8 cellular contexts compared by ENCODE assay signal in the genomic region with DNA sequence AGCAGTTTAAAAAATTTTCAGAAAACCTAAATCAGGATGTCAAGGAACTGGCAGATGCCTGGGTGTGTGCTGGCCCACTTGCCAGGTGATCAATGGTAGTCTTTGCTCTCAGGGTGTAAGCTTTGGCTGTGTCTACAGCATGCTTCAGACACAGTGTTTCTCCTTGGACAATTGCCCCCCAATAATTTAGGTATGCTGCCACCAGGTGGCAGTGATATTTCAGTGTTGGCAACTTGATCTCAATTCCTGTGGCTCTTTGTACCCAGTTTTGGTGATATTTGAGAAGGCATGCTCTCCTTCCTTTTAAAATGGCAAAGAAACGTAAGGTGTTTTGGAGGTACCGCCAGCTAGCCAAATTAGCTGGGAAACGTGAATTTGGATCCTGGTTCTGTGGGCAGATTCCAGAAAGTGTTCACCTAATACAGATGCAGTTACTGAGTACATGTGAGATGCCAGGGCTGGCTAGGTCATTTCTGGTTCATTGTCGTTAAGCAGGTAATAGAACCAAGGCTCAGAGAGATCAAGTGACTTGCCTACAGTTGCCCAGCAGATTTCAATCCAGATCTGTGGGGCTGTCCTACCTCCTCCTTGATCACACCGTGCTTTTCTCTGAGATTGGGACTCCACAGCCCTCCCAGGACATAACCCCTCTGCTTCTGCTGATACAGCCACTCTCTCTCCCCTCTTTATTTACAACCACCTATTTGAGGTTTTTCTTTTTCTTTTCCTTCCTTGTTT.
DNase-seq lines count a peak whose midpoint lies in the region; ATAC-seq and TF ChIP-seq lines count a peak whose summit lies in the region.

No MANE protein-coding gene starts in this region.

- POLR2A ChIA-PET in CD8-positive, alpha-beta memory T cell (lab: Charles Lee): interaction anchor here (0.9 kb wide), 1 partner anchor 95 kb away, joined by 3 read pairs; no protein-coding TSS in a partner anchor
- POLR2A ChIA-PET in HEK293 (lab: Yijun Ruan, JAX): no interaction called here
- POLR2A ChIA-PET in Panc1 (lab: Charles Lee): no interaction called here

- peak; percentile 54; the same call in 1 of the 2 replicates for TF ChIP-seq CTCF in HEK293 (tag by site-specific recombination; IDR thresholded peaks at IDR 0.05)
- TF ChIP-seq CTCF in Panc1 (IDR thresholded peaks at IDR 0.05): no peak; the same call in 1 of the 2 replicates

- H3K27ac ChIP-seq in CD8-positive, alpha-beta memory T cell (ENCODE audit: low read depth, low read length): no peak overlapping the region
- H3K27ac ChIP-seq in HEK293 (ENCODE audit: extremely low read depth, low read depth, low read length) (no peak overlapping the region), Panc1 (ENCODE audit: low read length) (no peak overlapping the region)

- H3K4me1 Mint-ChIP-seq in CD8-positive, alpha-beta memory T cell: peaks cover 5 to 19% (median 6%) of the 10 kb centered on the region in 3 donors

- ATAC-seq in Panc1 (0 out of 2 replicates have a peak, but pooled peaks have one; percentile 40), left ventricle myocardium superior (peak; percentile 16), HG02885 (IDR thresholded peaks at IDR 0.05; ENCODE audit: poor library complexity, unreplicated experiment) (no peak)

- peaks cover 7% of the 10 kb centered on the region for H3K36me3 ChIP-seq in CD8-positive, alpha-beta memory T cell (ENCODE audit: insufficient read depth, low read length)
- H3K36me3 ChIP-seq in HEK293 (ENCODE audit: control insufficient read depth in 2 of 2, insufficient read depth in 1 of 2, low read length in 2 of 2) (peaks cover 0 to 11% of the 10 kb centered on the region in 2 experiments; a peak in 1 of 3 replicates), Panc1 (ENCODE audit: control insufficient read depth, insufficient read depth, low read length) (no peaks in the 10 kb centered on the region)

- H3K9me3 Mint-ChIP-seq in CD8-positive, alpha-beta memory T cell: no peaks in the 10 kb centered on the region

- no TSS peak for BruUV-seq in Panc1 (replicated peaks; lab: Mats Ljungman, UMichigan)

- peak overlapping the region in 6 of 8 donors; percentile 27 to 80 (median 62) for H3K27ac Mint-ChIP-seq in CD8-positive, alpha-beta memory T cell

- H3K4me3 ChIP-seq in CD8-positive, alpha-beta memory T cell (ENCODE audit: low read length): no peak overlapping the region
- H3K4me3 ChIP-seq in HEK293 (ENCODE audit: low read depth, low read length) (no peak overlapping the region), Panc1 (ENCODE audit: low read depth in 2 of 2, low read length in 2 of 2) (no peak overlapping the region)

- peaks cover 12% of the 10 kb centered on the region for H3K4me1 ChIP-seq in CD8-positive, alpha-beta memory T cell (ENCODE audit: insufficient read depth, low read length)
- H3K4me1 ChIP-seq in HEK293 (ENCODE audit: control insufficient read depth, insufficient read depth, low read length): no peaks in the 10 kb centered on the region
- H3K4me1 ChIP-seq in Panc1 (ENCODE audit: control insufficient read depth, insufficient read depth, low read length): no peaks in the 10 kb centered on the region; the same call in 1 of the 2 replicates

- in situ Hi-C loops in Panc1 (cut with HindIII; ENCODE audit: low pct_unique_long_range_greater_than_20kb, low sequenced_read_pairs): no loop called here

- H3K9me3 ChIP-seq in CD8-positive, alpha-beta memory T cell (ENCODE audit: low read length): no peaks in the 10 kb centered on the region
- no peaks in the 10 kb centered on the region for H3K9me3 ChIP-seq in HEK293 (ENCODE audit: control insufficient read depth, insufficient read depth, low read depth, low read length)
- no peaks in the 10 kb centered on the region for H3K9me3 ChIP-seq in Panc1 (ENCODE audit: control insufficient read depth, insufficient read depth, low read depth, low read length)

- intact Hi-C loops in Panc1 (cut with micrococcal nuclease; ENCODE audit: unreplicated experiment): loop anchor here (2.0 kb wide), 1 partner anchor 73 kb away; no protein-coding TSS in a partner anchor
- intact Hi-C loops in left ventricle myocardium superior (cut with micrococcal nuclease): loop anchor here (10.0 kb wide), 1 partner anchor 101 kb away; no protein-coding TSS in a partner anchor

- DNase-seq in CD8-positive, alpha-beta memory T cell: peak; percentile 24 to 70 (median 35)
- DNase-seq in Panc1 (ENCODE audit: low read depth, low spot score) (no peak), left ventricle myocardium superior (no peak), 8988T (no peak)
- peak in 3 of 4 experiments; percentile 16 to 38 (median 31) for DNase-seq in activated naive CD4-positive, alpha-beta T cell (lab: John Stamatoyannopoulos, UW)
- peak; percentile 35 to 38 for DNase-seq in stimulated activated CD4-positive, alpha-beta T cell treated with anti-CD3 and anti-CD28 coated beads, Interleukin-1b, Interleukin-23, amount 100 ng/mL, for 1 hour (ENCODE audit: low read depth in 2 of 2)

- no peaks in the 10 kb centered on the region for H3K27me3 Mint-ChIP-seq in CD8-positive, alpha-beta memory T cell

- no peaks in the 10 kb centered on the region for H3K27me3 ChIP-seq in CD8-positive, alpha-beta memory T cell (ENCODE audit: insufficient read depth, low read length, poor library complexity, severe bottlenecking)
- H3K27me3 ChIP-seq in Panc1 (ENCODE audit: control insufficient read depth, insufficient read depth, low read length): no peaks in the 10 kb centered on the region

- peaks cover 0 to 42% (median 2%) of the 10 kb centered on the region in 3 donors for H3K36me3 Mint-ChIP-seq in CD8-positive, alpha-beta memory T cell

- CTCF ChIA-PET in CD8-positive, alpha-beta memory T cell (lab: Charles Lee): interaction anchor here (0.7 to 5.5 kb wide), 16 partner anchors 8 to 258 kb away, joined by 3 to 33 read pairs (median 4); no protein-coding TSS in a partner anchor
- CTCF ChIA-PET in HEK293 (lab: Yijun Ruan, JAX) (interaction anchor here (0.6 to 2.7 kb wide), 15 partner anchors 8 to 1442 kb away, joined by 3 to 15 read pairs (median 3); no protein-coding TSS in a partner anchor), Panc1 (lab: Charles Lee) (interaction anchor here (0.8 kb wide), 1 partner anchor 90 kb away, joined by 3 read pairs; no protein-coding TSS in a partner anchor)

- no peak overlapping the region for H3K4me3 Mint-ChIP-seq in CD8-positive, alpha-beta memory T cell

TF ChIP-seq in HEK293, 187 proteins besides CTCF, POLR2A, EP300 and RAD21:
- peak; percentile 39 for TF ChIP-seq ZNF654 (tag by site-specific recombination; IDR thresholded peaks at IDR 0.05; ENCODE audit: low read depth)
- TF ChIP-seq ZNF391 (tag by site-specific recombination; IDR thresholded peaks at IDR 0.05; ENCODE audit: borderline replicate concordance, low read depth): peak; percentile 87; the same call in 1 of the 2 replicates
- TF ChIP-seq ZNF280C (tag by site-specific recombination; IDR thresholded peaks at IDR 0.05): no peak
TF ChIP-seq in HEK293: peak in this region for 2.

Comparison
In these comparisons a context has a peak if more than half of its experiments do, and no peak if none do; other contexts are left out.
1. DNase-seq: peak in CD8-positive, alpha-beta memory T cell (5 of 5), activated naive CD4-positive, alpha-beta T cell (3 of 4) and stimulated activated CD4-positive, alpha-beta T cell treated with anti-CD3 and anti-CD28 coated beads, Interleukin-1b, Interleukin-23, amount 100 ng/mL, for 1 hour (2 of 2); none in Panc1 (single experiment), left ventricle myocardium superior (single experiment) and 8988T (single experiment).